Comparison of ENCODE assay signal across 8 cellular contexts in the genomic region with DNA sequence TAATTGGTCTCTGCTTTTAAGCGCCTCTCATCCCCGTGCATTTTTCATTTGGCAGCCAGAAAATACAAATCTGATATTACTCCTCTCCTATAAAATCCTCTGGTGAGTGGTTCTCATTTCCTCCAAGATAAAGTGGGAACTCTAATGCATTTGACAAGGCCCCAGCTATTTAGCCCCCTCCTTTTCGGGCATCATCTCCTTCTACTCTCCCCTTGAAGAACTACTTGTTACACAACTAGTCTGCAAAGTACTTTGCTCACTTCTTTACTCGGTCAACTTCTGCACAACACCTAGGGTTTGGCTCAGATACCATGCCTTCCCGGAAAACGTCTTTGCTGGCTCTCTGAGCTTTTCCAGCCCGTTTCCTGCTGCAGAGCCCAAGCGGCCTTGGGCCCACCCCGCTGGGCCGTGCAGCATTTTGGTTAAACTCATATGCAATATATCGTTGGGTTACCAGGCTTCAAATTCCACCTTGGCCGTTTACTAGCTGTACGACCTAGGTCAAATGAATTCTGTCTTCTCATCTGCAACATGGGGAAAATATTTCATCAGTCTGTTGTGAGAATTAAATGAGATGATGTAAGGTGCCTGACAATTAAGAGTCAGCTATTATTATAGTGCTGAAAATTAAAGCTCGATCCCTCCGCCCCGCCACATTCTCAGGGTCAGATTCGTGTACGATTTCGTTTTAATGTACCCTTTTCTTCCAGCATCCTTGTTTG. TPM values are rescaled to one million over a fixed set of nuclear protein-coding genes. Genes with fewer than 3 reads are reported as not detected.
DNase-seq lines count a peak whose midpoint lies in the region; ATAC-seq, FAIRE-seq and TF ChIP-seq lines count a peak whose summit lies in the region.

No MANE protein-coding gene starts in this region.

- intact Hi-C loops in cardiac septum (cut with DNase I) (loop anchor here (10.0 kb wide), 1 partner anchor 434 kb away; a partner anchor contains a TSS), vagina (cut with DNase I) (no loop called here), posterior cingulate gyrus (cut with DNase I) (loop anchor here (5.0 kb wide), 1 partner anchor 241 kb away; no protein-coding TSS in a partner anchor)

- peak overlapping the region; percentile 82 to 92 for H3K4me3 ChIP-seq in right atrium auricular region
- H3K4me3 ChIP-seq in astrocyte (ENCODE audit: insufficient read depth, low read depth, low read length): peak overlapping the region; percentile 88
- H3K4me3 ChIP-seq in lung: peak overlapping the region; percentile 36
- peak overlapping the region; percentile 57 to 97 for H3K4me3 ChIP-seq in vagina

- no peaks in the 10 kb centered on the region for H3K36me3 ChIP-seq in right atrium auricular region
- H3K36me3 ChIP-seq in astrocyte (ENCODE audit: insufficient read depth, low read length): no peaks in the 10 kb centered on the region
- peaks cover 2% of the 10 kb centered on the region in 2 donors for H3K36me3 ChIP-seq in lung (ENCODE audit: control insufficient read depth in 2 of 2, insufficient read depth in 2 of 2, low read length in 2 of 2)
- H3K36me3 ChIP-seq in vagina: no peaks in the 10 kb centered on the region

- H3K4me1 Mint-ChIP-seq in astrocyte (ENCODE audit: low read depth, unreplicated experiment): peaks cover 40% of the 10 kb centered on the region

- TF ChIP-seq POLR2A in vagina (IDR thresholded peaks at IDR 0.05): no peak
- no peak for TF ChIP-seq POLR2A in GM18505 (IDR thresholded peaks at IDR 0.05; ENCODE audit: borderline replicate concordance, extremely low read depth, insufficient read depth, insufficient read length)

- FAIRE-seq in astrocyte (lab: Jason Lieb, UNC): no peak

- peaks cover 39% of the 10 kb centered on the region for H4K20me1 ChIP-seq in astrocyte (ENCODE audit: insufficient read depth, low read length)

- peak overlapping the region; percentile 93 for H2AFZ ChIP-seq in astrocyte (ENCODE audit: low read depth, low read length)

- peak overlapping the region; percentile 95 for H3K9ac ChIP-seq in astrocyte (ENCODE audit: low read length)

- no peak for TF ChIP-seq CTCF in right atrium auricular region (IDR thresholded peaks at IDR 0.05)
- no peak for TF ChIP-seq CTCF in astrocyte (IDR thresholded peaks at IDR 0.05; ENCODE audit: insufficient read depth, low read depth, low read length)
- no peak for TF ChIP-seq CTCF in lung (IDR thresholded peaks at IDR 0.05; ENCODE audit: control extremely low read depth, extremely low read depth)
- TF ChIP-seq CTCF in vagina (IDR thresholded peaks at IDR 0.05): no peak

- H3K4me3 Mint-ChIP-seq in astrocyte (ENCODE audit: unreplicated experiment): peak overlapping the region; percentile 99

- no peak for ATAC-seq in lung (ENCODE audit: insufficient read depth, low FRiP score)
- ATAC-seq in GM18505 (IDR thresholded peaks at IDR 0.05; ENCODE audit: unreplicated experiment): no peak

- H3K9me3 ChIP-seq in right atrium auricular region (no peaks in the 10 kb centered on the region), astrocyte (ENCODE audit: insufficient read depth, low read depth, low read length) (no peaks in the 10 kb centered on the region), lung (ENCODE audit: control insufficient read depth in 2 of 2, insufficient read depth in 1 of 2, low read length in 1 of 2) (no peaks in the 10 kb centered on the region), vagina (no peaks in the 10 kb centered on the region)

- WGBS in lung, 2 donors: 21 to 23% methylated on average over 19 of the region's 19 CpGs

- no peaks in the 10 kb centered on the region for H3K9me3 Mint-ChIP-seq in astrocyte (ENCODE audit: unreplicated experiment)

- no peaks in the 10 kb centered on the region for H3K27me3 Mint-ChIP-seq in astrocyte (ENCODE audit: low read depth, unreplicated experiment)

- H3K27me3 ChIP-seq in right atrium auricular region: no peaks in the 10 kb centered on the region
- H3K27me3 ChIP-seq in astrocyte (ENCODE audit: insufficient read depth, low read length): no peaks in the 10 kb centered on the region
- H3K27me3 ChIP-seq in lung (ENCODE audit: control insufficient read depth, insufficient read depth): no peaks in the 10 kb centered on the region
- no peaks in the 10 kb centered on the region for H3K27me3 ChIP-seq in vagina

- H3K4me1 ChIP-seq in right atrium auricular region: peaks cover 0 to 29% of the 10 kb centered on the region in 2 donors
- H3K4me1 ChIP-seq in astrocyte (ENCODE audit: insufficient read depth, low read length): peaks cover 13% of the 10 kb centered on the region
- peaks cover 2 to 11% of the 10 kb centered on the region in 2 donors for H3K4me1 ChIP-seq in lung (ENCODE audit: control insufficient read depth in 2 of 2, insufficient read depth in 2 of 2, low read length in 2 of 2)
- peaks cover 42% of the 10 kb centered on the region for H3K4me1 ChIP-seq in vagina

- H3K27ac ChIP-seq in right atrium auricular region (peak overlapping the region; percentile 92 to 99), astrocyte (ENCODE audit: low read depth, low read length) (peak overlapping the region; percentile 97), lung (ENCODE audit: low read depth in 1 of 2, low read length in 1 of 2) (peak overlapping the region; percentile 92 to 95), vagina (peak overlapping the region; percentile 97)

- H3K36me3 Mint-ChIP-seq in astrocyte (ENCODE audit: low read depth, unreplicated experiment): no peaks in the 10 kb centered on the region

- peaks cover 41% of the 10 kb centered on the region for H3K79me2 ChIP-seq in astrocyte (ENCODE audit: insufficient read depth, low read length)

- H3K27ac Mint-ChIP-seq in astrocyte (ENCODE audit: unreplicated experiment): peak overlapping the region; percentile 100

- DNase-seq in right atrium auricular region (ENCODE audit: low spot score) (no peak), cardiac septum (ENCODE audit: low spot score) (no peak), astrocyte (ENCODE audit: low read depth) (no peak), lung (ENCODE audit: low spot score) (no peak), vagina (ENCODE audit: extremely low spot score in 2 of 2) (no peak), posterior cingulate gyrus (no peak)
- DNase-seq in activated CD4-positive, CD25-positive, alpha-beta regulatory T cell treated with anti-CD3 and anti-CD28 coated beads, Interleukin-2, amount 50 U/mL, for 72 hours: no peak

- peak overlapping the region; percentile 90 for H3K4me2 ChIP-seq in astrocyte (ENCODE audit: low read length)

RNA-seq across cellular contexts. Expression of a gene that starts 0.9 kb away (rescaled TPM):
- 10 to 100 TPM; 25.7 to 31.7 TPM for total RNA-seq in right atrium auricular region
- 140 TPM for total RNA-seq in cardiac septum
- total RNA-seq in astrocyte: 153 and 156 TPM in 2 replicates
- total RNA-seq in lung: 100 to 1,000 TPM; 134 to 138 TPM
- 10 to 100 TPM; 88.5 to 94.1 TPM for polyA plus RNA-seq in lung
- 74.9 TPM for total RNA-seq in vagina

RNA-seq across cellular contexts. Expression of a gene that starts 13.0 kb away (rescaled TPM):
- 10 to 100 TPM; 10.5 to 14.9 TPM for total RNA-seq in right atrium auricular region
- total RNA-seq in cardiac septum: 1.2 TPM
- total RNA-seq in astrocyte: 1.2 and 2.6 TPM in 2 replicates
- 10 to 100 TPM; 30.5 to 54.5 TPM for total RNA-seq in lung
- 10 to 100 TPM; 34.2 to 72.6 TPM for polyA plus RNA-seq in lung
- total RNA-seq in vagina: 32.2 TPM

RNA-seq across cellular contexts. Expression of a gene that starts 47.7 kb away (rescaled TPM):
- not detected for total RNA-seq in right atrium auricular region
- total RNA-seq in cardiac septum: not detected
- not detected in 2 replicates for total RNA-seq in astrocyte
- total RNA-seq in lung: under 1 TPM in 1 of 2 donors, not detected in 1; 0.40 TPM
- polyA plus RNA-seq in lung: under 1 TPM; 0.18 to 0.26 TPM
- total RNA-seq in vagina: not detected

RNA-seq across cellular contexts. Expression of a gene that starts 55.4 kb away (rescaled TPM):
- total RNA-seq in right atrium auricular region: not detected
- total RNA-seq in cardiac septum: 0.08 TPM
- 0.07 TPM in 1 of 2 replicates, not detected in the other for total RNA-seq in astrocyte
- total RNA-seq in lung: 10 to 100 TPM in 1 of 2 donors, 1 to 10 TPM in 1; 4.6 to 11.5 TPM
- 1 to 10 TPM; 1.6 to 3.3 TPM for polyA plus RNA-seq in lung
- total RNA-seq in vagina: not detected

Comparison
In these comparisons a context has a peak if more than half of its experiments do, and no peak if none do; other contexts are left out.
1. H3K4me3 ChIP-seq: peak in every context shown above with its lines; median percentile 88 in astrocyte; 87 in right atrium auricular region; 77 in vagina; 36 in lung.